Comparison of ENCODE assay signal across 8 cellular contexts in the genomic region with DNA sequence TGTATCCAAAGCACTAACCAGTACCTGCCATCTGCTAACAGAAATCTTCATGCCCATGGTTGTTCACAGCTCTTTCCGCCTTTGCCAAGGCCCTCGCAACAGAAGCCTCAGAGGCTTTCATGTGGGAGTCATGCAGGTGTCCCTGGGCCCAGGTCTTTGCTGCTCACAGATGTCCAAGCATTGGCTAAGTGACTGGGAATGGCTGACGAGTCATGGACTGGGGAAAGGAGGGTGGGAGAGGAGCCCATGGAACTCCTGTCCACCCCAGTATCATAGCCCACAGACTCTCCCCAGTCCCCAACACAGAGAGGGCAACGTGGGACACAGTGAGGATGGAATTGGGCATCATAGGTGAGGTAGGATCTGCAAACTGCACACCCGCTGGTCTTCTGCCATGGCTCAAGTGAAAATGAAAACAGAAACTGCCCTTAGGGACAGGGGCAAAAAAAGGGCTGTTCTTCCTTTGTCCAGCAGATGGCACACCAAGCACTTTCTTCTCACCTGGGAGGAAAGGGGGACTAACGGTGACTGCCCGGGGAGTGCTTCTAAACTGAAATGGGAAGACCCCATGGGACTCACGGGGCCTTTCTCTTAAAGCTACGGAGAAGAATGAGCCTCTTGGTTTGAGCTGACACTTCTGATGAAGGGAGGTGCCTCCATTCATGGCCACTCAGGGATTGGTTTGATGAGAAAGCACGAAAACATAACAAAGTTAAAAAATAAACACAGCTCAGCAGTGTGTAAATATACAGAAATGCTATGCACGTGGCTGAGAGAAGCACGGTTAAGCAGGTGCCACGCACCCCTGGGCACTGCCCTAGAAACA. TPM values are rescaled to one million over a fixed set of nuclear protein-coding genes. Genes with fewer than 3 reads are reported as not detected.
DNase-seq lines count a peak whose midpoint lies in the region; ATAC-seq and TF ChIP-seq lines count a peak whose summit lies in the region.

No MANE protein-coding gene starts in this region.

- peak; percentile 24; the same call in 1 of the 2 replicates for TF ChIP-seq POLR2A in Raji (IDR thresholded peaks at IDR 0.05; ENCODE audit: insufficient read depth, low read depth, low read length)

- peak overlapping the region; percentile 71 for H3K27ac Mint-ChIP-seq in activated naive CD4-positive, alpha-beta T cell treated with anti-CD3 and anti-CD28 coated beads, Interleukin-2, amount 10 ng/mL, durations not matched to agents 7 days and 5 days

- no peaks in the 10 kb centered on the region for H3K4me1 ChIP-seq in rectal smooth muscle tissue (ENCODE audit: control insufficient read depth, insufficient read depth, low read length)

- peak overlapping the region; percentile 19 for H3K9ac ChIP-seq in rectal smooth muscle tissue (ENCODE audit: low read length)

- CTCF ChIA-PET in activated naive CD4-positive, alpha-beta T cell treated with anti-CD3 and anti-CD28 coated beads, Interleukin-2, amount 10 ng/mL, durations not matched to agents 7 days and 5 days (lab: Charles Lee): interaction anchor here (0.6 to 5.5 kb wide), 34 partner anchors 8 to 690 kb away, joined by 3 to 163 read pairs (median 4); a partner anchor contains a TSS

- peak overlapping the region; percentile 11 for H3K4me3 Mint-ChIP-seq in activated naive CD4-positive, alpha-beta T cell treated with anti-CD3 and anti-CD28 coated beads, Interleukin-2, amount 10 ng/mL, durations not matched to agents 7 days and 5 days

- H3K27ac ChIP-seq in rectal smooth muscle tissue (ENCODE audit: low read depth, low read length): no peak overlapping the region

- DNase-seq in GM10266 (ENCODE audit: extremely low spot score) (peak; percentile 72), Right ventricle myocardium superior (peak; percentile 65), NCI-H446 treated with DMSO at 0.1 percent for 48 hours (lab: John Stamatoyannopoulos, UW) (no peak)
- DNase-seq in activated naive CD4-positive, alpha-beta T cell treated with anti-CD3 and anti-CD28 coated beads, Interleukin-2, amount 10 ng/mL, durations not matched to agents 7 days and 5 days: peak; percentile 88

- TF ChIP-seq CTCF in GM10266 (IDR thresholded peaks at IDR 0.05; ENCODE audit: control insufficient read depth, insufficient read depth, low read depth, missing control alignments): peak; percentile 82

- intact Hi-C loops in Right ventricle myocardium superior (cut with DNase I): loop anchor here (2.0 kb wide), 1 partner anchor 18 kb away; no protein-coding TSS in a partner anchor

- TF ChIP-seq RAD21 in Ishikawa (IDR thresholded peaks at IDR 0.05; ENCODE audit: low read depth): peak; percentile 86

- ATAC-seq in GM21737 (IDR thresholded peaks at IDR 0.05; ENCODE audit: unreplicated experiment) (peak; percentile 73), Right ventricle myocardium superior (ENCODE audit: poor library complexity) (peak; percentile 77)

- H3K4me3 ChIP-seq in rectal smooth muscle tissue (ENCODE audit: low read length): peak overlapping the region; percentile 48

- no peaks in the 10 kb centered on the region for H3K27me3 Mint-ChIP-seq in activated naive CD4-positive, alpha-beta T cell treated with anti-CD3 and anti-CD28 coated beads, Interleukin-2, amount 10 ng/mL, durations not matched to agents 7 days and 5 days

- no peaks in the 10 kb centered on the region for H3K36me3 ChIP-seq in rectal smooth muscle tissue (ENCODE audit: control insufficient read depth, insufficient read depth, low read length)

- no peaks in the 10 kb centered on the region for H3K27me3 ChIP-seq in rectal smooth muscle tissue (ENCODE audit: control insufficient read depth, insufficient read depth, low read length)

- peaks cover 64% of the 10 kb centered on the region for H3K4me1 Mint-ChIP-seq in activated naive CD4-positive, alpha-beta T cell treated with anti-CD3 and anti-CD28 coated beads, Interleukin-2, amount 10 ng/mL, durations not matched to agents 7 days and 5 days

- H3K36me3 Mint-ChIP-seq in activated naive CD4-positive, alpha-beta T cell treated with anti-CD3 and anti-CD28 coated beads, Interleukin-2, amount 10 ng/mL, durations not matched to agents 7 days and 5 days: peaks cover 26% of the 10 kb centered on the region

- no peak for TF ChIP-seq EP300 in Ishikawa (IDR thresholded peaks at IDR 0.05; ENCODE audit: borderline replicate concordance)

- H3K9me3 Mint-ChIP-seq in activated naive CD4-positive, alpha-beta T cell treated with anti-CD3 and anti-CD28 coated beads, Interleukin-2, amount 10 ng/mL, durations not matched to agents 7 days and 5 days: no peaks in the 10 kb centered on the region

TF ChIP-seq in Ishikawa, 13 proteins besides CTCF, POLR2A, EP300 and RAD21:
- TF ChIP-seq, protein P1, sequence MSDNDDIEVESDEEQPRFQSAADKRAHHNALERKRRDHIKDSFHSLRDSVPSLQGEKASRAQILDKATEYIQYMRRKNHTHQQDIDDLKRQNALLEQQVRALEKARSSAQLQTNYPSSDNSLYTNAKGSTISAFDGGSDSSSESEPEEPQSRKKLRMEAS (IDR thresholded peaks at IDR 0.05): no peak
- TF ChIP-seq ZBTB7A (IDR thresholded peaks at IDR 0.05; ENCODE audit: low read depth) (no peak), CEBPB (IDR thresholded peaks at IDR 0.05) (no peak), CREB1 (IDR thresholded peaks at IDR 0.05; ENCODE audit: low read depth) (no peak)
- TF ChIP-seq, protein P2, sequence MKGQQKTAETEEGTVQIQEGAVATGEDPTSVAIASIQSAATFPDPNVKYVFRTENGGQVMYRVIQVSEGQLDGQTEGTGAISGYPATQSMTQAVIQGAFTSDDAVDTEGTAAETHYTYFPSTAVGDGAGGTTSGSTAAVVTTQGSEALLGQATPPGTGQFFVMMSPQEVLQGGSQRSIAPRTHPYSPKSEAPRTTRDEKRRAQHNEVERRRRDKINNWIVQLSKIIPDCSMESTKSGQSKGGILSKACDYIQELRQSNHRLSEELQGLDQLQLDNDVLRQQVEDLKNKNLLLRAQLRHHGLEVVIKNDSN (IDR thresholded peaks at IDR 0.05): no peak

RNA-seq across cellular contexts. Expression of a gene that starts 11.1 kb away (rescaled TPM):
- 10.4 TPM for total RNA-seq in Right ventricle myocardium superior

RNA-seq across cellular contexts. Expression of a gene that starts 29.9 kb away (rescaled TPM):
- 0.38 TPM for total RNA-seq in Right ventricle myocardium superior

RNA-seq across cellular contexts. Expression of a gene that starts 46.7 kb away (rescaled TPM):
- total RNA-seq in Right ventricle myocardium superior: not detected
